Comparison of ENCODE assay signal across 17 cellular contexts in genomic region chr1:246600579-246600978, GRCh38. TPM values are rescaled to one million over a fixed set of nuclear protein-coding genes. Genes with fewer than 3 reads are reported as not detected.
A peak's percentile ranks its signal among the peaks of the same experiment; 100 is the strongest.
DNase-seq lines count a peak whose midpoint lies in the region; ATAC-seq, FAIRE-seq and TF ChIP-seq lines count a peak whose summit lies in the region.
"Had no signal": no experiment of that assay in that cellular context is flagged by ENCODE, and none has a peak within 500 bp of the region (broad histone marks: within the 10 kb centered on the region; RNA-seq: fewer than 3 reads in every experiment).

No MANE protein-coding gene starts in this region.

- H3K4me2 ChIP-seq in mammary epithelial cell (ENCODE audit: insufficient read depth, low read depth, low read length) = no peak overlapping the region
- H3K4me2 ChIP-seq: BLaER1 had no signal

- H3K36me3 ChIP-seq in mammary epithelial cell (ENCODE audit: insufficient read depth, low read length) = no peaks in the 10 kb centered on the region

- H2AFZ ChIP-seq in mammary epithelial cell (ENCODE audit: low read depth, low read length) = no peak overlapping the region

- H3K79me2 ChIP-seq in mammary epithelial cell (ENCODE audit: insufficient read depth, low read length) = peaks cover 22% of the 10 kb centered on the region

- peak; percentile 23 to 61 for DNase-seq in T47D (ENCODE audit: low read depth in 1 of 2, low spot score in 1 of 2)
- no peak for DNase-seq in mammary epithelial cell
- DNase-seq in GM19239 (ENCODE audit: insufficient read length, low spot score) = no peak
- no peak for DNase-seq in ACHN
- no peak for DNase-seq in NCI-H1105 treated with DMSO at 0.1 percent for 48 hours (lab: John Stamatoyannopoulos, UW)
- DNase-seq in DMS 273 (lab: John Stamatoyannopoulos, UW; ENCODE audit: unreplicated experiment) = no peak
- DNase-seq: DMS79, MV-4-11, NCI-H1694, NCI-H2081, NCI-H2171 treated with DMSO at 0.1 percent for 48 hours, NCI-H524 treated with DMSO at 0.1 percent for 48 hours, OCI-M1 had no signal

- no peaks in the 10 kb centered on the region for H3K27me3 ChIP-seq in mammary epithelial cell (ENCODE audit: insufficient read depth, low read length)
- H3K27me3 ChIP-seq: BLaER1 had no signal

- no peak overlapping the region for H3K9ac ChIP-seq in mammary epithelial cell (ENCODE audit: insufficient read depth, low read length)
- H3K9ac ChIP-seq: BLaER1 had no signal

- TF ChIP-seq CTCF in mammary epithelial cell (conservative IDR thresholded peaks at IDR 0.05 in 1 of 2, IDR thresholded peaks at IDR 0.05 in 1 of 2; ENCODE audit: extremely low read depth in 1 of 2, insufficient read depth in 1 of 2, low read depth in 1 of 2, low read length in 2 of 2) = no peak

- in situ Hi-C loops in T47D (cut with HindIII; ENCODE audit: low pct_unique_long_range_greater_than_20kb, low sequenced_read_pairs) = no loop called here
- in situ Hi-C loops in mammary epithelial cell (cut with MboI; ENCODE audit: low sequenced_read_pairs in 2 of 2) = no loop called here
- in situ Hi-C loops in ACHN (cut with HindIII; ENCODE audit: low pct_ligation_motif_present, low pct_unique_long_range_greater_than_20kb, low sequenced_read_pairs) = no loop called here

- BruUV-seq in mammary epithelial cell (replicated peaks; lab: Mats Ljungman, UMichigan) = no TSS peak

- no peak overlapping the region for H3K4me3 ChIP-seq in mammary epithelial cell (replicated peaks in 1 of 3; ENCODE audit: insufficient read depth in 1 of 3, low read depth in 2 of 3, low read length in 3 of 3)
- H3K4me3 ChIP-seq: BLaER1 had no signal

- no peaks in the 10 kb centered on the region for H4K20me1 ChIP-seq in mammary epithelial cell (ENCODE audit: insufficient read depth, low read length)

- no peaks in the 10 kb centered on the region for H3K9me3 ChIP-seq in mammary epithelial cell (replicated peaks; ENCODE audit: insufficient read depth, low read length)

- no peak overlapping the region for H3K27ac ChIP-seq in mammary epithelial cell (ENCODE audit: insufficient read depth, low read depth, low read length)
- H3K27ac ChIP-seq: BLaER1 had no signal

- peaks cover 3% of the 10 kb centered on the region for H3K4me1 ChIP-seq in mammary epithelial cell (ENCODE audit: insufficient read depth, low read length)
- H3K4me1 ChIP-seq: BLaER1 had no signal

- peak; percentile 8 for FAIRE-seq in GM19239 (lab: Jason Lieb, UNC)
- FAIRE-seq: H1 had no signal

- intact Hi-C loops in mammary epithelial cell (cut with micrococcal nuclease) = no loop called here

- CTCF ChIA-PET in mammary epithelial cell (lab: Charles Lee; ENCODE audit: low non-redundant PET) = no interaction called here

- ATAC-seq in esophagus mucosa = peak; percentile 67
- ATAC-seq: Right ventricle myocardium inferior had no signal

- WGBS in mammary epithelial cell (ENCODE audit: low coverage, missing lambda C conversion rate) = 93% methylated on average over 2 of the region's 2 CpGs

- dilution Hi-C loops in mammary epithelial cell (cut with HindIII; ENCODE audit: low sequenced_read_pairs) = no loop called here

RNA-seq across cellular contexts. Expression of gene CNST, which starts 34.3 kb away (rescaled TPM):
- 10 to 100 TPM; 12.0 to 14.9 TPM for total RNA-seq in mammary epithelial cell
- 5.6 TPM for polyA plus RNA-seq in mammary epithelial cell
- polyA minus RNA-seq in mammary epithelial cell = 0.98 TPM
- total RNA-seq in esophagus mucosa = 13.5 TPM

RNA-seq across cellular contexts. Expression of gene TFB2M, which starts 34.5 kb away (rescaled TPM):
- total RNA-seq in mammary epithelial cell (10 to 100 TPM; 13.8 to 16.0 TPM), esophagus mucosa (8.2 TPM)
- polyA plus RNA-seq in mammary epithelial cell = 13.7 TPM
- polyA minus RNA-seq in mammary epithelial cell = 2.2 TPM

Comparison
In these comparisons a context has a peak if more than half of its experiments do, and no peak if none do; other contexts are left out.
1. DNase-seq: peak in T47D (2 of 2); none in mammary epithelial cell (single experiment), GM19239 (single experiment), ACHN (single experiment), NCI-H1105 treated with DMSO at 0.1 percent for 48 hours (single experiment) and DMS 273 (single experiment).